Comparison of ENCODE assay signal across 16 cellular contexts in genomic region chr5:174412941-174413340, GRCh38.
"Had no signal": no experiment of that assay in that cellular context is flagged by ENCODE, and none has a peak within 500 bp of the region (broad histone marks: within the 10 kb centered on the region; RNA-seq: fewer than 3 reads in every experiment).

No MANE protein-coding gene starts in this region.

- H3K27ac ChIP-seq: breast epithelium, gastrocnemius medialis, lower lobe of right lung, neural progenitor cell, upper lobe of right lung had no signal

- DNase-seq: activated gamma-delta T cell treated with Interleukin-2 at 50 U/mL for 16 hours; activated T-cell treated with anti-CD3 and anti-CD28 coated beads, Interleukin-2, amount 50 U/mL, for 1 hour; effector memory CD4-positive, alpha-beta T cell; gastrocnemius medialis; hypothalamus; left cardiac atrium; lower lobe of right lung; naive B cell; retina; stimulated activated CD4-positive, alpha-beta T cell treated with anti-CD3 and anti-CD28 coated beads, Interleukin-4, amount 100 ng/mL, for 24 hours; stimulated activated naive CD4-positive, alpha-beta T cell treated with Interleukin-2 at 50 U/mL for 16 hours; upper lobe of right lung had no signal

- H3K4me1 ChIP-seq: breast epithelium, gastrocnemius medialis, lower lobe of right lung had no signal

- H3K36me3 ChIP-seq: breast epithelium, gastrocnemius medialis, lower lobe of right lung, neural progenitor cell, upper lobe of right lung had no signal

- ATAC-seq: gastrocnemius medialis, lower lobe of right lung, upper lobe of right lung had no signal

- H3K9me3 ChIP-seq: breast epithelium, gastrocnemius medialis, lower lobe of right lung, upper lobe of right lung had no signal

- H3K27me3 ChIP-seq: neural progenitor cell, upper lobe of right lung had no signal

- H3K4me2 ChIP-seq: neural progenitor cell had no signal

- FAIRE-seq: colon, TTC549 had no signal

- H3K9ac ChIP-seq: neural progenitor cell had no signal

- H3K4me3 ChIP-seq: breast epithelium, gastrocnemius medialis, lower lobe of right lung, neural progenitor cell, upper lobe of right lung had no signal
